In genomic region chr22:42805016-42805997, GRCh38 we compare ENCODE assay signal across 1 cellular context.
TF ChIP-seq lines count a peak whose summit lies in the region.

No MANE protein-coding gene starts in this region.

TF ChIP-seq in HepG2, 621 proteins besides CTCF, POLR2A, EP300 and RAD21 (continued from another document and continues in another):
- TF ChIP-seq GRHL1 (CRISPR knock-in tag; conservative IDR thresholded peaks at IDR 0.05) (no peak), TOE1 (CRISPR knock-in tag; IDR thresholded peaks at IDR 0.05) (no peak), MAFG (CRISPR knock-in tag; IDR thresholded peaks at IDR 0.05) (peak; percentile 85), ISX (CRISPR knock-in tag; conservative IDR thresholded peaks at IDR 0.05) (no peak), NBN (conservative IDR thresholded peaks at IDR 0.05) (no peak), ZNF552 (CRISPR knock-in tag; IDR thresholded peaks at IDR 0.05; ENCODE audit: borderline replicate concordance) (no peak), ZC3H4 (CRISPR knock-in tag; IDR thresholded peaks at IDR 0.05; ENCODE audit: borderline replicate concordance) (no peak), SIX1 (CRISPR knock-in tag; IDR thresholded peaks at IDR 0.05; ENCODE audit: borderline replicate concordance) (peak; percentile 44; the same call in 1 of the 2 replicates), XBP1 (CRISPR knock-in tag; IDR thresholded peaks at IDR 0.05) (no peak), SIN3A (IDR thresholded peaks at IDR 0.05; ENCODE audit: borderline replicate concordance, low read depth, low read length) (no peak), GLI4 (CRISPR knock-in tag; IDR thresholded peaks at IDR 0.05; ENCODE audit: borderline replicate concordance) (no peak), IRF2 (CRISPR knock-in tag; IDR thresholded peaks at IDR 0.05) (0 out of 2 replicates have a peak, but pooled peaks have one; percentile 11), ZNF557 (CRISPR knock-in tag; IDR thresholded peaks at IDR 0.05) (no peak), TIGD3 (CRISPR knock-in tag; IDR thresholded peaks at IDR 0.05; ENCODE audit: borderline replicate concordance) (no peak), PHF8 (CRISPR knock-in tag; IDR thresholded peaks at IDR 0.05) (no peak), ZNF460 (CRISPR knock-in tag; IDR thresholded peaks at IDR 0.05; ENCODE audit: borderline replicate concordance) (no peak; the same call in 1 of the 2 replicates), HNRNPH1 (optimal IDR thresholded peaks at IDR 0.05; ENCODE audit: low read depth, low read length) (no peak), ZNF670 (CRISPR knock-in tag; IDR thresholded peaks at IDR 0.05; ENCODE audit: borderline replicate concordance) (0 out of 2 replicates have a peak, but pooled peaks have one; percentile 31), SMAD3 (CRISPR knock-in tag; IDR thresholded peaks at IDR 0.05) (peak; percentile 67; the same call in 1 of the 2 replicates), REPIN1 (CRISPR knock-in tag; IDR thresholded peaks at IDR 0.05; ENCODE audit: borderline replicate concordance, low read depth) (no peak), PLRG1 (conservative IDR thresholded peaks at IDR 0.05) (no peak), IRX3 (CRISPR knock-in tag; IDR thresholded peaks at IDR 0.05; ENCODE audit: borderline replicate concordance, low read depth) (no peak), HNF4G (IDR thresholded peaks at IDR 0.05; ENCODE audit: borderline replicate concordance, low read depth, low read length) (peak; percentile 27), HNF4G (CRISPR knock-in tag; IDR thresholded peaks at IDR 0.05; ENCODE audit: borderline replicate concordance, low read depth) (peak; percentile 26; the same call in 1 of the 2 replicates), CEBPG (CRISPR knock-in tag; IDR thresholded peaks at IDR 0.05) (no peak; the same call in 1 of the 2 replicates), THAP11 (CRISPR knock-in tag; IDR thresholded peaks at IDR 0.05) (peak; percentile 28; the same call in 1 of the 2 replicates), ETV6 (CRISPR knock-in tag; conservative IDR thresholded peaks at IDR 0.05) (no peak), HNF1B (CRISPR knock-in tag; IDR thresholded peaks at IDR 0.05) (0 out of 2 replicates have a peak, but pooled peaks have one; percentile 10), MLLT10 (CRISPR knock-in tag; IDR thresholded peaks at IDR 0.05) (no peak), ZNF383 (CRISPR knock-in tag; IDR thresholded peaks at IDR 0.05; ENCODE audit: borderline replicate concordance) (no peak), LCORL (IDR thresholded peaks at IDR 0.05) (peak; percentile 73; the same call in 1 of the 2 replicates), LCORL (CRISPR knock-in tag; IDR thresholded peaks at IDR 0.05) (peak; percentile 84), NR0B2 (CRISPR knock-in tag; IDR thresholded peaks at IDR 0.05) (no peak), TP53 (CRISPR knock-in tag; conservative IDR thresholded peaks at IDR 0.05) (no peak), BHLHE40 (IDR thresholded peaks at IDR 0.05; ENCODE audit: low read length) (no peak), NFE2L1 (CRISPR knock-in tag; IDR thresholded peaks at IDR 0.05; ENCODE audit: borderline replicate concordance) (no peak), TGIF2 (CRISPR knock-in tag; IDR thresholded peaks at IDR 0.05) (no peak), ATF1 (CRISPR knock-in tag; IDR thresholded peaks at IDR 0.05) (0 out of 2 replicates have a peak, but pooled peaks have one; percentile 41), ZMYM2 (CRISPR knock-in tag; IDR thresholded peaks at IDR 0.05) (0 out of 2 replicates have a peak, but pooled peaks have one; percentile 31), ZKSCAN8 (CRISPR knock-in tag; IDR thresholded peaks at IDR 0.05; ENCODE audit: borderline replicate concordance) (no peak), NFYC (CRISPR knock-in tag; IDR thresholded peaks at IDR 0.05) (no peak), EEA1 (CRISPR knock-in tag; IDR thresholded peaks at IDR 0.05; ENCODE audit: borderline replicate concordance) (no peak), CENPT (CRISPR knock-in tag; IDR thresholded peaks at IDR 0.05; ENCODE audit: low read depth) (no peak), REXO4 (CRISPR knock-in tag; IDR thresholded peaks at IDR 0.05; ENCODE audit: borderline replicate concordance) (no peak), MNT (IDR thresholded peaks at IDR 0.05) (no peak), MXI1 (IDR thresholded peaks at IDR 0.05; ENCODE audit: borderline replicate concordance, low read depth, low read length) (peak; percentile 30; the same call in 1 of the 3 replicates), ZNF280D (CRISPR knock-in tag; IDR thresholded peaks at IDR 0.05) (peak; percentile 77), ZNF841 (CRISPR knock-in tag; IDR thresholded peaks at IDR 0.05; ENCODE audit: borderline replicate concordance) (no peak)
- TF ChIP-seq, protein P1, sequence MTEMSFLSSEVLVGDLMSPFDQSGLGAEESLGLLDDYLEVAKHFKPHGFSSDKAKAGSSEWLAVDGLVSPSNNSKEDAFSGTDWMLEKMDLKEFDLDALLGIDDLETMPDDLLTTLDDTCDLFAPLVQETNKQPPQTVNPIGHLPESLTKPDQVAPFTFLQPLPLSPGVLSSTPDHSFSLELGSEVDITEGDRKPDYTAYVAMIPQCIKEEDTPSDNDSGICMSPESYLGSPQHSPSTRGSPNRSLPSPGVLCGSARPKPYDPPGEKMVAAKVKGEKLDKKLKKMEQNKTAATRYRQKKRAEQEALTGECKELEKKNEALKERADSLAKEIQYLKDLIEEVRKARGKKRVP (CRISPR knock-in tag; IDR thresholded peaks at IDR 0.05), result no peak
- TF ChIP-seq, protein P2, sequence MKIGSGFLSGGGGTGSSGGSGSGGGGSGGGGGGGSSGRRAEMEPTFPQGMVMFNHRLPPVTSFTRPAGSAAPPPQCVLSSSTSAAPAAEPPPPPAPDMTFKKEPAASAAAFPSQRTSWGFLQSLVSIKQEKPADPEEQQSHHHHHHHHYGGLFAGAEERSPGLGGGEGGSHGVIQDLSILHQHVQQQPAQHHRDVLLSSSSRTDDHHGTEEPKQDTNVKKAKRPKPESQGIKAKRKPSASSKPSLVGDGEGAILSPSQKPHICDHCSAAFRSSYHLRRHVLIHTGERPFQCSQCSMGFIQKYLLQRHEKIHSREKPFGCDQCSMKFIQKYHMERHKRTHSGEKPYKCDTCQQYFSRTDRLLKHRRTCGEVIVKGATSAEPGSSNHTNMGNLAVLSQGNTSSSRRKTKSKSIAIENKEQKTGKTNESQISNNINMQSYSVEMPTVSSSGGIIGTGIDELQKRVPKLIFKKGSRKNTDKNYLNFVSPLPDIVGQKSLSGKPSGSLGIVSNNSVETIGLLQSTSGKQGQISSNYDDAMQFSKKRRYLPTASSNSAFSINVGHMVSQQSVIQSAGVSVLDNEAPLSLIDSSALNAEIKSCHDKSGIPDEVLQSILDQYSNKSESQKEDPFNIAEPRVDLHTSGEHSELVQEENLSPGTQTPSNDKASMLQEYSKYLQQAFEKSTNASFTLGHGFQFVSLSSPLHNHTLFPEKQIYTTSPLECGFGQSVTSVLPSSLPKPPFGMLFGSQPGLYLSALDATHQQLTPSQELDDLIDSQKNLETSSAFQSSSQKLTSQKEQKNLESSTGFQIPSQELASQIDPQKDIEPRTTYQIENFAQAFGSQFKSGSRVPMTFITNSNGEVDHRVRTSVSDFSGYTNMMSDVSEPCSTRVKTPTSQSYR (CRISPR knock-in tag; IDR thresholded peaks at IDR 0.05; ENCODE audit: borderline replicate concordance), result peak; percentile 50
- TF ChIP-seq, protein P3, sequence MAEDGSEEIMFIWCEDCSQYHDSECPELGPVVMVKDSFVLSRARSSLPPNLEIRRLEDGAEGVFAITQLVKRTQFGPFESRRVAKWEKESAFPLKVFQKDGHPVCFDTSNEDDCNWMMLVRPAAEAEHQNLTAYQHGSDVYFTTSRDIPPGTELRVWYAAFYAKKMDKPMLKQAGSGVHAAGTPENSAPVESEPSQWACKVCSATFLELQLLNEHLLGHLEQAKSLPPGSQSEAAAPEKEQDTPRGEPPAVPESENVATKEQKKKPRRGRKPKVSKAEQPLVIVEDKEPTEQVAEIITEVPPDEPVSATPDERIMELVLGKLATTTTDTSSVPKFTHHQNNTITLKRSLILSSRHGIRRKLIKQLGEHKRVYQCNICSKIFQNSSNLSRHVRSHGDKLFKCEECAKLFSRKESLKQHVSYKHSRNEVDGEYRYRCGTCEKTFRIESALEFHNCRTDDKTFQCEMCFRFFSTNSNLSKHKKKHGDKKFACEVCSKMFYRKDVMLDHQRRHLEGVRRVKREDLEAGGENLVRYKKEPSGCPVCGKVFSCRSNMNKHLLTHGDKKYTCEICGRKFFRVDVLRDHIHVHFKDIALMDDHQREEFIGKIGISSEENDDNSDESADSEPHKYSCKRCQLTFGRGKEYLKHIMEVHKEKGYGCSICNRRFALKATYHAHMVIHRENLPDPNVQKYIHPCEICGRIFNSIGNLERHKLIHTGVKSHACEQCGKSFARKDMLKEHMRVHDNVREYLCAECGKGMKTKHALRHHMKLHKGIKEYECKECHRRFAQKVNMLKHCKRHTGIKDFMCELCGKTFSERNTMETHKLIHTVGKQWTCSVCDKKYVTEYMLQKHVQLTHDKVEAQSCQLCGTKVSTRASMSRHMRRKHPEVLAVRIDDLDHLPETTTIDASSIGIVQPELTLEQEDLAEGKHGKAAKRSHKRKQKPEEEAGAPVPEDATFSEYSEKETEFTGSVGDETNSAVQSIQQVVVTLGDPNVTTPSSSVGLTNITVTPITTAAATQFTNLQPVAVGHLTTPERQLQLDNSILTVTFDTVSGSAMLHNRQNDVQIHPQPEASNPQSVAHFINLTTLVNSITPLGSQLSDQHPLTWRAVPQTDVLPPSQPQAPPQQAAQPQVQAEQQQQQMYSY (CRISPR knock-in tag; IDR thresholded peaks at IDR 0.05), result 0 out of 2 replicates have a peak, but pooled peaks have one; percentile 25
